In the genomic region with DNA sequence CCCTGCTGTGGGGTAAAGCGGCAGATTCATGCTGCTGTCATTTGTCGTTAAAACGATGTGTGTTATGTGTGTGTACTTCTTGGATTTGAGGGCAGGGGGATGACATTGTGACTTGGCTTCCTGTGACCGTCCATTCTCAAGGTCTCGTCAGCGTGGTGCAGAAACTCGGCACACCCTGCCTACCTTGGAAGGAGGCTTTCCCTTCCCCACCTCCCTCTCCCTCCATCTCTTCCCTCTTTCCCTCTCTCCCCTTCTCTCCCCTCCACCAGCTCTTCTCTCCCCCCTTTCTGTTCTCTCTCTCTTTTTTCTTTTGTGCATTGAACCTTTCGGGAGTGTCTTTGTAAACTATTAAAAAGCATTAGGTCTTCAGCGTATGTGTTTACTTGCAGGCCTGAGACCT, we compare ENCODE assay signal across 11 cellular contexts. TPM values are rescaled to one million over a fixed set of nuclear protein-coding genes. Genes with fewer than 3 reads are reported as not detected.
DNase-seq lines count a peak whose midpoint lies in the region; ATAC-seq, FAIRE-seq and TF ChIP-seq lines count a peak whose summit lies in the region.
"Not testable (repeated sequence)": the region's sequence is repeated elsewhere in the genome, so short reads cannot be mapped to it uniquely, and the experiment has no call there.
"Had no signal": no experiment of that assay in that cellular context is flagged by ENCODE, and none has a peak within 500 bp of the region (broad histone marks: within the 10 kb centered on the region; RNA-seq: fewer than 3 reads in every experiment).

No MANE protein-coding gene starts in this region.

- in situ Hi-C loops in K562 (cut with MboI), result not testable (repeated sequence)

- not testable (repeated sequence) for H3K9me1 ChIP-seq in K562 (ENCODE audit: control insufficient read depth, insufficient read depth, low read length)

- H3K79me2 ChIP-seq in K562 (ENCODE audit: control insufficient read depth, insufficient read depth, low read length); fibroblast of lung (ENCODE audit: control insufficient read depth, insufficient read depth, low read length): not testable (repeated sequence)

- not testable (repeated sequence) for TF ChIP-seq RAD21 in K562 (CRISPR knock-in tag; conservative IDR thresholded peaks at IDR 0.05 in 1 of 2, IDR thresholded peaks at IDR 0.05 in 1 of 2)

- H3K9me3 ChIP-seq in K562 (replicated peaks; ENCODE audit: control insufficient read depth, insufficient read depth, low read depth, low read length); fibroblast of lung (ENCODE audit: control insufficient read depth, insufficient read depth, low read depth, low read length); lower lobe of right lung; psoas muscle: not testable (repeated sequence)

- H3K4me3 Mint-ChIP-seq in Calu3 (ENCODE audit: low read depth, unreplicated experiment) (peak overlapping the region; percentile 56), type B pancreatic cell (peak overlapping the region; percentile 95)
- peak overlapping the region; percentile 95 for H3K4me3 Mint-ChIP-seq in activated CD4-positive, alpha-beta memory T cell treated with anti-CD3 and anti-CD28 coated beads for 36 hours

- POLR2A ChIA-PET in activated CD4-positive, alpha-beta memory T cell treated with anti-CD3 and anti-CD28 coated beads for 36 hours (lab: Charles Lee); K562 (lab: Yijun Ruan, JAX): not testable (repeated sequence)

- intact Hi-C loops in Calu3 (cut with micrococcal nuclease; ENCODE audit: unreplicated experiment); activated CD4-positive, alpha-beta memory T cell treated with anti-CD3 and anti-CD28 coated beads for 36 hours (cut with micrococcal nuclease); K562 (cut with micrococcal nuclease); lower lobe of right lung (cut with DNase I); psoas muscle (cut with DNase I): not testable (repeated sequence)

- not testable (repeated sequence) for H3K4me1 Mint-ChIP-seq in Calu3 (ENCODE audit: low read depth, unreplicated experiment); activated CD4-positive, alpha-beta memory T cell treated with anti-CD3 and anti-CD28 coated beads for 36 hours (ENCODE audit: low read depth); type B pancreatic cell (ENCODE audit: unreplicated experiment)

- not testable (repeated sequence) for TF ChIP-seq CTCF in Calu3 (IDR thresholded peaks at IDR 0.05; ENCODE audit: unreplicated experiment); NB4 (IDR thresholded peaks at IDR 0.05; ENCODE audit: low read depth, low read length); K562 (IDR thresholded peaks at IDR 0.05 in 2 of 3, conservative IDR thresholded peaks at IDR 0.05 in 1 of 3; ENCODE audit: insufficient read depth in 2 of 3, low read depth in 1 of 3, low read length in 3 of 3); fibroblast of lung (conservative IDR thresholded peaks at IDR 0.05 in 1 of 2, IDR thresholded peaks at IDR 0.05 in 1 of 2; ENCODE audit: low read depth in 1 of 2, low read length in 2 of 2); lower lobe of right lung (IDR thresholded peaks at IDR 0.05); psoas muscle (IDR thresholded peaks at IDR 0.05); type B pancreatic cell (conservative IDR thresholded peaks at IDR 0.05)

- WGBS in K562 (ENCODE audit: insufficient coverage, low coverage, missing lambda C conversion rate), result 0% methylated on average over 2 of the region's 9 CpGs
- WGBS in psoas muscle, 3 donors, result 0% methylated on average over 6 to 9 of the region's 9 CpGs

- not testable (repeated sequence) for H3K27me3 ChIP-seq in K562 (ENCODE audit: control insufficient read depth in 2 of 2, insufficient read depth in 2 of 2, low read length in 2 of 2); fibroblast of lung (ENCODE audit: control insufficient read depth, insufficient read depth, low read length); lower lobe of right lung (ENCODE audit: low read depth); psoas muscle (ENCODE audit: insufficient read depth in 3 of 3, low read length in 2 of 3)

- not testable (repeated sequence) for H2AFZ ChIP-seq in K562 (ENCODE audit: low read depth, low read length); fibroblast of lung (ENCODE audit: low read length)

- not testable (repeated sequence) for ATAC-seq in K562, lower lobe of right lung, psoas muscle

- H3K4me3 ChIP-seq in NB4 (ENCODE audit: low read depth, low read length) (peak overlapping the region; percentile 59), K562 (peak overlapping the region; percentile 21; the same call in 1 of the 2 replicates), fibroblast of lung (replicated peaks in 1 of 4; ENCODE audit: control extremely low read depth in 1 of 4, insufficient read depth in 1 of 4, low read depth in 3 of 4, low read length in 4 of 4) (peak overlapping the region in 3 of 4 experiments; percentile 37 to 66 (median 56)), lower lobe of right lung (peak overlapping the region; percentile 46), psoas muscle (peak overlapping the region; percentile 58)

- H3K4me2 ChIP-seq in K562 (ENCODE audit: insufficient read depth, low read length), result peak overlapping the region; percentile 55; the same call in 1 of the 2 replicates
- H3K4me2 ChIP-seq in fibroblast of lung (ENCODE audit: extremely low read depth, insufficient read depth, low read length), result not testable (repeated sequence)

- not testable (repeated sequence) for DNase-seq in Calu3; NB4 (ENCODE audit: low read depth); K562 (ENCODE audit: extremely low read depth in 1 of 4, low spot score in 3 of 4); fibroblast of lung (ENCODE audit: low read depth in 2 of 2); lower lobe of right lung; psoas muscle; type B pancreatic cell (ENCODE audit: extremely low spot score, unreplicated experiment)
- DNase-seq in activated CD4-positive, alpha-beta memory T cell treated with anti-CD3 and anti-CD28 coated beads for 36 hours, result peak; percentile 10

- not testable (repeated sequence) for H3K27ac ChIP-seq in K562 (ENCODE audit: extremely low read depth, low read depth, low read length); fibroblast of lung (ENCODE audit: insufficient read depth, low read length); lower lobe of right lung
- H3K27ac ChIP-seq in psoas muscle, result peak overlapping the region; percentile 30

- H3K27ac Mint-ChIP-seq in Calu3 (ENCODE audit: unreplicated experiment), result not testable (repeated sequence)
- peak overlapping the region; percentile 79 for H3K27ac Mint-ChIP-seq in activated CD4-positive, alpha-beta memory T cell treated with anti-CD3 and anti-CD28 coated beads for 36 hours
- peak overlapping the region; percentile 85 for H3K27ac Mint-ChIP-seq in type B pancreatic cell

- H3K36me3 Mint-ChIP-seq in Calu3 (ENCODE audit: insufficient read depth, unreplicated experiment); activated CD4-positive, alpha-beta memory T cell treated with anti-CD3 and anti-CD28 coated beads for 36 hours; type B pancreatic cell: not testable (repeated sequence)

- FAIRE-seq in K562 (lab: Jason Lieb, UNC), result not testable (repeated sequence)

- CTCF ChIA-PET in Calu3 (lab: Charles Lee); activated CD4-positive, alpha-beta memory T cell treated with anti-CD3 and anti-CD28 coated beads for 36 hours (lab: Charles Lee); K562 (lab: Yijun Ruan, JAX; ENCODE audit: low intra/inter-chr PET ratio): not testable (repeated sequence)

- H3K27me3 Mint-ChIP-seq in Calu3 (ENCODE audit: unreplicated experiment); activated CD4-positive, alpha-beta memory T cell treated with anti-CD3 and anti-CD28 coated beads for 36 hours; type B pancreatic cell: not testable (repeated sequence)

- TF ChIP-seq EP300 in K562 (IDR thresholded peaks at IDR 0.05; ENCODE audit: low read length), result not testable (repeated sequence)

- H4K20me1 ChIP-seq in K562 (replicated peaks; ENCODE audit: control insufficient read depth, insufficient read depth, low read length); fibroblast of lung (ENCODE audit: control insufficient read depth, extremely low read depth, insufficient read depth, low read length): not testable (repeated sequence)

- not testable (repeated sequence) for H3K36me3 ChIP-seq in K562 (ENCODE audit: control insufficient read depth, insufficient read depth, low read length); fibroblast of lung (ENCODE audit: control insufficient read depth, insufficient read depth, low read length); lower lobe of right lung; psoas muscle (ENCODE audit: insufficient read depth in 1 of 2, low read depth in 1 of 2)

- not testable (repeated sequence) for H3K9me3 Mint-ChIP-seq in Calu3 (ENCODE audit: low read depth, unreplicated experiment); activated CD4-positive, alpha-beta memory T cell treated with anti-CD3 and anti-CD28 coated beads for 36 hours; type B pancreatic cell

- H3K9ac ChIP-seq in K562 (ENCODE audit: insufficient read depth in 1 of 2, low read depth in 2 of 2, low read length in 2 of 2), result not testable (repeated sequence)
- H3K9ac ChIP-seq in fibroblast of lung (ENCODE audit: insufficient read depth, low read length), result peak overlapping the region; percentile 36

- not testable (repeated sequence) for BruUV-seq in Calu3 (replicated peaks; lab: Mats Ljungman, UMichigan); K562 (replicated peaks; lab: Mats Ljungman, UMichigan)

- TF ChIP-seq POLR2A in NB4 (IDR thresholded peaks at IDR 0.05; ENCODE audit: extremely low read depth, insufficient read length); K562 (conservative IDR thresholded peaks at IDR 0.05): not testable (repeated sequence)

- H3K4me1 ChIP-seq in K562 (replicated peaks in 1 of 2; ENCODE audit: control insufficient read depth in 2 of 2, insufficient read depth in 2 of 2, low read length in 2 of 2); fibroblast of lung (ENCODE audit: control insufficient read depth, extremely low read depth, insufficient read depth, low read length); lower lobe of right lung; psoas muscle: not testable (repeated sequence)

RNA-seq across cellular contexts. Expression of gene GOLGA6L25, which starts 36.4 kb away (rescaled TPM):
- total RNA-seq in Calu3 (2022) (not detected in 2 replicates), K562 (2014; rRNA removed) (not detected in 2 replicates), K562 (2014; rRNA removed; fragmentation: Illumina TruSeq; extraction: Trizol) (not detected in 2 replicates), K562 (2015; rRNA removed; fragmentation: Illumina TruSeq; extraction: Trizol) (not detected in 2 replicates), K562 (2021) (not detected in 2 replicates), fibroblast of lung (not detected in 2 replicates), lower lobe of right lung (not detected), psoas muscle (not detected), type B pancreatic cell (ENCODE audit: low replicate concordance) (not detected in 2 replicates)
- not detected for total RNA-seq in activated CD4-positive, alpha-beta memory T cell treated with anti-CD3 and anti-CD28 coated beads for 36 hours
- total RNA-seq in K562 (2011; cell fraction: chromatin; rRNA removed; ENCODE audit: low replicate concordance), result not detected in 2 replicates
- total RNA-seq in K562 (2011; cell fraction: nucleolus; rRNA removed), result not detected in 2 replicates
- total RNA-seq in K562 (2011; cell fraction: nucleoplasm; rRNA removed), result not detected in 2 replicates
- polyA plus RNA-seq in K562 (2011; rRNA removed) (not detected in 2 replicates), K562 (2014; fragmentation: Illumina TruSeq; extraction: Trizol) (not detected in 2 replicates), K562 (2014; fragmentation: Nextera tagmentation; extraction: Ambion mirVana) (not detected), K562 (2014; rRNA removed) (not detected in 2 replicates), fibroblast of lung (not detected in 2 replicates), psoas muscle (not detected)
- not detected in 2 replicates for polyA plus RNA-seq in K562 (2011; cell fraction: cytosol; rRNA removed)
- not detected in 2 replicates for polyA plus RNA-seq in K562 (2011; cell fraction: nucleus; rRNA removed)
- 0.08 and 0.10 TPM in 2 replicates for polyA plus RNA-seq in K562 (2012)
- polyA minus RNA-seq in K562 (2011; rRNA and poly(A)+ RNA removed), result not detected in 2 replicates
- not detected in 2 replicates for polyA minus RNA-seq in K562 (2011; cell fraction: cytosol; rRNA and poly(A)+ RNA removed)
- polyA minus RNA-seq in K562 (2011; cell fraction: nucleus; rRNA and poly(A)+ RNA removed), result not detected in 2 replicates
- polyA plus RNA-seq in fibroblast of lung (2012), result not detected in 2 replicates
- not detected in 2 replicates for polyA minus RNA-seq in fibroblast of lung (ENCODE audit: low replicate concordance)
- total RNA-seq: dermis blood vessel endothelial cell, LHCN-M2, mucosa of gallbladder had no signal

RNA-seq across cellular contexts. Expression of gene GOLGA8G, which starts 57.0 kb away (rescaled TPM):
- total RNA-seq in Calu3 (2022) (not detected in 2 replicates), K562 (2014; rRNA removed) (not detected in 2 replicates), K562 (2014; rRNA removed; fragmentation: Illumina TruSeq; extraction: Trizol) (0.10 TPM in 1 of 2 replicates, not detected in the other), K562 (2015; rRNA removed; fragmentation: Illumina TruSeq; extraction: Trizol) (0.07 TPM in 1 of 2 replicates, not detected in the other), K562 (2021) (not detected in 2 replicates), fibroblast of lung (not detected in 2 replicates), lower lobe of right lung (not detected), psoas muscle (not detected), type B pancreatic cell (ENCODE audit: low replicate concordance) (not detected in 2 replicates)
- not detected for total RNA-seq in activated CD4-positive, alpha-beta memory T cell treated with anti-CD3 and anti-CD28 coated beads for 36 hours
- not detected in 2 replicates for total RNA-seq in K562 (2011; cell fraction: chromatin; rRNA removed; ENCODE audit: low replicate concordance)
- not detected in 2 replicates for total RNA-seq in K562 (2011; cell fraction: nucleolus; rRNA removed)
- total RNA-seq in K562 (2011; cell fraction: nucleoplasm; rRNA removed), result not detected in 2 replicates
- polyA plus RNA-seq in K562 (2011; rRNA removed) (not detected in 2 replicates), K562 (2014; fragmentation: Illumina TruSeq; extraction: Trizol) (0.03 TPM in 1 of 2 replicates, not detected in the other), K562 (2014; fragmentation: Nextera tagmentation; extraction: Ambion mirVana) (under 1 TPM in 1 of 2 experiments, not detected in 1; 0.03 TPM), K562 (2014; rRNA removed) (0.04 TPM in 1 of 2 replicates, not detected in the other), fibroblast of lung (not detected in 2 replicates), psoas muscle (not detected)
- polyA plus RNA-seq in K562 (2011; cell fraction: cytosol; rRNA removed), result not detected in 2 replicates
- polyA plus RNA-seq in K562 (2011; cell fraction: nucleus; rRNA removed), result 0.23 TPM in 1 of 2 replicates, not detected in the other
- polyA plus RNA-seq in K562 (2012), result 0.22 TPM in 1 of 2 replicates, not detected in the other
- not detected in 2 replicates for polyA minus RNA-seq in K562 (2011; rRNA and poly(A)+ RNA removed)
- polyA minus RNA-seq in K562 (2011; cell fraction: cytosol; rRNA and poly(A)+ RNA removed), result not detected in 2 replicates
- not detected in 2 replicates for polyA minus RNA-seq in K562 (2011; cell fraction: nucleus; rRNA and poly(A)+ RNA removed)
- 0.06 TPM in 1 of 2 replicates, not detected in the other for polyA plus RNA-seq in fibroblast of lung (2012)
- not detected in 2 replicates for polyA minus RNA-seq in fibroblast of lung (ENCODE audit: low replicate concordance)
- total RNA-seq: dermis blood vessel endothelial cell, mucosa of gallbladder had no signal
